In the genomic region with DNA sequence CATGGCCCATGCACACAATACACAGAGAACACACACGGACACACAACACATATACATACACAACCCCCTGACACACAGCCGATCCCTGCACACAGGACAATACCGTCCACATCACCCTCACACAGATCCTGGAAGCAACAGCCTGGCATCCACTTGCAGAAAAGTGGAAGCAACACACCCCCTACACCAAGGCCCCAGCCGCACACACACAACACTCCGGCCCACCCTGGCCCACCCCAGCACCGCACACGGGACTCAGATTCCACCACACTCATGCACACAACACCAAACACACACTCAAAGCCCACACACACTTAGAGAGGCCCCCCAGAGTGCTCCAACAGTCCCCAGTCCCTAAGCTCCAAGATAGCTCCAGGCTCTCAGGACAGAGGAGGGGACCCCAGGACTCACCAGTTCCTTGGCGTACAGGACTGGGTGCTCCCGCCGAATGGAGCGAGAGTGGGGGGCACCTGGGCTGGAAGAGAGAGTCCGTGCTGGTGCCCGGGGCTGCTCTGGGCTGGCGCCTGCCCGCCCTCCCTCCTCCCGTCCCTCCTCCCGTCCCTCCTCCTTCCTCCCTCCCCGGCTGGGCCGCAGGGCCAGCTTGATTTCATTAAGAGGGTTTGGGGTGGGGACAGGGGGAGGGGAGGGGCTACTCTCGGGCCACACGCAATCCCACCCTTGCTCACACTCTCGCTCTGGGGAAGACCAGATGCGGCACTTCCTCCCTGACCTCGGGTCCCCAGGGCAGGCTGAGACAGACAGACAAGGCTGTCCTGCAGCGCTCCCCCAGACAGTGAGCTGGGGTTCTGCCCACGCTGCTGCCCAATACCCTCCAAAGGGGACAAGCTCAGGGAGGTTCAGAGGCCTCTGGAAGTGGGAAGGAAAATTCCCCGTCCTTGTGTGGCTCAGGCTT, we compare ENCODE assay signal across 11 cellular contexts. TPM values are rescaled to one million over a fixed set of nuclear protein-coding genes. Genes with fewer than 3 reads are reported as not detected.
DNase-seq lines count a peak whose midpoint lies in the region; ATAC-seq and TF ChIP-seq lines count a peak whose summit lies in the region.
"Had no signal": no experiment of that assay in that cellular context is flagged by ENCODE, and none has a peak within 500 bp of the region (broad histone marks: within the 10 kb centered on the region; RNA-seq: fewer than 3 reads in every experiment).

A gene with protein sequence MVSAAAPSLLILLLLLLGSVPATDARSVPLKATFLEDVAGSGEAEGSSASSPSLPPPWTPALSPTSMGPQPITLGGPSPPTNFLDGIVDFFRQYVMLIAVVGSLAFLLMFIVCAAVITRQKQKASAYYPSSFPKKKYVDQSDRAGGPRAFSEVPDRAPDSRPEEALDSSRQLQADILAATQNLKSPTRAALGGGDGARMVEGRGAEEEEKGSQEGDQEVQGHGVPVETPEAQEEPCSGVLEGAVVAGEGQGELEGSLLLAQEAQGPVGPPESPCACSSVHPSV (minus strand): TSS at position 526 of the 913 bp plus-strand sequence. CDS start 5,701 bp downstream, outside the sequence.

- ATAC-seq in RWPE2 (ENCODE audit: low read depth) (peak; percentile 20; the same call in 1 of the 3 replicates), HG03139 (IDR thresholded peaks at IDR 0.05; ENCODE audit: unreplicated experiment) (no peak)

- TF ChIP-seq CTCF in RWPE2 (IDR thresholded peaks at IDR 0.05; ENCODE audit: poor library complexity, severe bottlenecking) = no peak
- TF ChIP-seq CTCF in fibroblast of pulmonary artery (IDR thresholded peaks at IDR 0.05; ENCODE audit: low read length, missing control alignments) = no peak
- no peak for TF ChIP-seq CTCF in neural crest cell (conservative IDR thresholded peaks at IDR 0.05)

- no peaks in the 10 kb centered on the region for H3K4me1 ChIP-seq in RWPE2 (ENCODE audit: insufficient read depth, poor library complexity, severe bottlenecking)

- peak within 1 kb of the TSS; percentile 13 for H3K27ac Mint-ChIP-seq in neural crest cell (ENCODE audit: unreplicated experiment)
- H3K27ac Mint-ChIP-seq: memory B cell had no signal

- H3K27ac ChIP-seq in RWPE2 (ENCODE audit: poor library complexity, severe bottlenecking) = no peak within 1 kb of the TSS

- DNase-seq in AG08396 (ENCODE audit: low spot score) (peak; percentile 73), RWPE2 (ENCODE audit: low spot score) (no peak), fibroblast of pulmonary artery (ENCODE audit: low read depth) (no peak), neural crest cell (ENCODE audit: low read depth, low spot score) (no peak), NCI-H1436 (lab: John Stamatoyannopoulos, UW) (no peak)
- DNase-seq in activated T-cell treated with anti-CD3 and anti-CD28 coated beads, Interleukin-2, amount 50 U/mL, for 1 hour = no peak
- DNase-seq in activated CD8-positive, alpha-beta memory T cell treated with anti-CD3 and anti-CD28 coated beads, Interleukin-2, amount 50 U/mL, for 48 hours = no peak
- DNase-seq: CD8-positive, alpha-beta memory T cell; NCI-H2171 had no signal

- H3K27me3 Mint-ChIP-seq in neural crest cell (ENCODE audit: low read depth) = no peaks in the 10 kb centered on the region
- H3K27me3 Mint-ChIP-seq: CD8-positive, alpha-beta memory T cell had no signal

- peaks cover 7% of the 10 kb centered on the region for H3K4me1 Mint-ChIP-seq in neural crest cell
- H3K4me1 Mint-ChIP-seq: CD8-positive, alpha-beta memory T cell had no signal

- H3K4me3 ChIP-seq in RWPE2 (ENCODE audit: severe bottlenecking) (no peak within 1 kb of the TSS), fibroblast of pulmonary artery (replicated peaks; ENCODE audit: low read depth, low read length) (peak within 1 kb of the TSS; percentile 32)

- no peaks in the 10 kb centered on the region for H3K36me3 Mint-ChIP-seq in neural crest cell (ENCODE audit: low read depth)
- H3K36me3 Mint-ChIP-seq: CD8-positive, alpha-beta memory T cell; memory B cell had no signal

- no peaks in the 10 kb centered on the region for H3K27me3 ChIP-seq in RWPE2 (ENCODE audit: insufficient read depth, poor library complexity, severe bottlenecking)

- no peak within 1 kb of the TSS for H3K4me3 Mint-ChIP-seq in neural crest cell
- H3K4me3 Mint-ChIP-seq: CD8-positive, alpha-beta memory T cell; memory B cell had no signal

- H3K9me3 ChIP-seq in RWPE2 (ENCODE audit: severe bottlenecking) = no peaks in the 10 kb centered on the region

- no peaks in the 10 kb centered on the region for H3K36me3 ChIP-seq in RWPE2 (ENCODE audit: low read depth)

- no peaks in the 10 kb centered on the region for H3K9me3 Mint-ChIP-seq in neural crest cell
- H3K9me3 Mint-ChIP-seq: CD8-positive, alpha-beta memory T cell; memory B cell had no signal

RNA-seq across cellular contexts. Expression of the gene that starts here (rescaled TPM):
- 0.72 and 1.0 TPM in 2 replicates for total RNA-seq in neural crest cell
- total RNA-seq: CD8-positive, alpha-beta memory T cell had no signal
